ENCODE assay signal across 1 cellular context in genomic region chr1:40862008-40862863, GRCh38.
TF ChIP-seq lines count a peak whose summit lies in the region.

A gene with protein sequence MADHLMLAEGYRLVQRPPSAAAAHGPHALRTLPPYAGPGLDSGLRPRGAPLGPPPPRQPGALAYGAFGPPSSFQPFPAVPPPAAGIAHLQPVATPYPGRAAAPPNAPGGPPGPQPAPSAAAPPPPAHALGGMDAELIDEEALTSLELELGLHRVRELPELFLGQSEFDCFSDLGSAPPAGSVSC (minus strand): TSS chr1:40862363. CDS start chr1:40862127, 236 bp downstream.

TF ChIP-seq in K562, 482 proteins besides CTCF, POLR2A, EP300 and RAD21 (continued from another document and continues in another):
- peak; percentile 92 for TF ChIP-seq TBP (optimal IDR thresholded peaks at IDR 0.05; ENCODE audit: low read depth, low read length)
- peak; percentile 98 for TF ChIP-seq DEAF1 (CRISPR knock-in tag; IDR thresholded peaks at IDR 0.05)
- TF ChIP-seq ARID1B (IDR thresholded peaks at IDR 0.05), result peak; percentile 56; the same call in 1 of the 2 replicates
- no peak for TF ChIP-seq JUN (IDR thresholded peaks at IDR 0.05; ENCODE audit: borderline replicate concordance, low read depth, low read length)
- TF ChIP-seq JUN (CRISPR knock-in tag; IDR thresholded peaks at IDR 0.05; ENCODE audit: borderline replicate concordance), result no peak
- TF ChIP-seq, protein P1, sequence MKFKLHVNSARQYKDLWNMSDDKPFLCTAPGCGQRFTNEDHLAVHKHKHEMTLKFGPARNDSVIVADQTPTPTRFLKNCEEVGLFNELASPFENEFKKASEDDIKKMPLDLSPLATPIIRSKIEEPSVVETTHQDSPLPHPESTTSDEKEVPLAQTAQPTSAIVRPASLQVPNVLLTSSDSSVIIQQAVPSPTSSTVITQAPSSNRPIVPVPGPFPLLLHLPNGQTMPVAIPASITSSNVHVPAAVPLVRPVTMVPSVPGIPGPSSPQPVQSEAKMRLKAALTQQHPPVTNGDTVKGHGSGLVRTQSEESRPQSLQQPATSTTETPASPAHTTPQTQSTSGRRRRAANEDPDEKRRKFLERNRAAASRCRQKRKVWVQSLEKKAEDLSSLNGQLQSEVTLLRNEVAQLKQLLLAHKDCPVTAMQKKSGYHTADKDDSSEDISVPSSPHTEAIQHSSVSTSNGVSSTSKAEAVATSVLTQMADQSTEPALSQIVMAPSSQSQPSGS (CRISPR knock-in tag; IDR thresholded peaks at IDR 0.05), result no peak
- TF ChIP-seq ZFP30 (CRISPR knock-in tag; IDR thresholded peaks at IDR 0.05; ENCODE audit: borderline replicate concordance), result no peak
- TF ChIP-seq EZH2 (IDR thresholded peaks at IDR 0.05; ENCODE audit: borderline replicate concordance, low read depth, low read length), result no peak
- no peak for TF ChIP-seq FOXM1 (IDR thresholded peaks at IDR 0.05; ENCODE audit: low read depth)
- 0 out of 2 replicates have a peak, but pooled peaks have one; percentile 26 for TF ChIP-seq FOXM1 (CRISPR knock-in tag; IDR thresholded peaks at IDR 0.05; ENCODE audit: low read depth)
- no peak for TF ChIP-seq CEBPG (CRISPR knock-in tag; IDR thresholded peaks at IDR 0.05)
- no peak for TF ChIP-seq CEBPG (tag; conservative IDR thresholded peaks at IDR 0.05 in 1 of 2, IDR thresholded peaks at IDR 0.05 in 1 of 2)
- no peak for TF ChIP-seq HCFC1 (IDR thresholded peaks at IDR 0.05; ENCODE audit: low read depth, low read length)
- no peak for TF ChIP-seq NFATC3 (IDR thresholded peaks at IDR 0.05)
- no peak for TF ChIP-seq RBM22 (IDR thresholded peaks at IDR 0.05; ENCODE audit: low read depth, low read length, poor library complexity, severe bottlenecking)
- 0 out of 2 replicates have a peak, but pooled peaks have one; percentile 27 for TF ChIP-seq XRCC5 (IDR thresholded peaks at IDR 0.05; ENCODE audit: low read depth, low read length)
- peak; percentile 30 for TF ChIP-seq POLR2B (IDR thresholded peaks at IDR 0.05; ENCODE audit: low read depth, partially characterized antibody)
- no peak for TF ChIP-seq SRSF3 (IDR thresholded peaks at IDR 0.05; ENCODE audit: insufficient read depth, low read length)
- TF ChIP-seq, protein P2, sequence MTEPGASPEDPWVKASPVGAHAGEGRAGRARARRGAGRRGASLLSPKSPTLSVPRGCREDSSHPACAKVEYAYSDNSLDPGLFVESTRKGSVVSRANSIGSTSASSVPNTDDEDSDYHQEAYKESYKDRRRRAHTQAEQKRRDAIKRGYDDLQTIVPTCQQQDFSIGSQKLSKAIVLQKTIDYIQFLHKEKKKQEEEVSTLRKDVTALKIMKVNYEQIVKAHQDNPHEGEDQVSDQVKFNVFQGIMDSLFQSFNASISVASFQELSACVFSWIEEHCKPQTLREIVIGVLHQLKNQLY (CRISPR knock-in tag; conservative IDR thresholded peaks at IDR 0.05), result no peak
- TF ChIP-seq DIDO1 (tag; IDR thresholded peaks at IDR 0.05; ENCODE audit: low read depth), result no peak
- TF ChIP-seq HMG20A (CRISPR knock-in tag; conservative IDR thresholded peaks at IDR 0.05), result no peak
- TF ChIP-seq, protein P3, sequence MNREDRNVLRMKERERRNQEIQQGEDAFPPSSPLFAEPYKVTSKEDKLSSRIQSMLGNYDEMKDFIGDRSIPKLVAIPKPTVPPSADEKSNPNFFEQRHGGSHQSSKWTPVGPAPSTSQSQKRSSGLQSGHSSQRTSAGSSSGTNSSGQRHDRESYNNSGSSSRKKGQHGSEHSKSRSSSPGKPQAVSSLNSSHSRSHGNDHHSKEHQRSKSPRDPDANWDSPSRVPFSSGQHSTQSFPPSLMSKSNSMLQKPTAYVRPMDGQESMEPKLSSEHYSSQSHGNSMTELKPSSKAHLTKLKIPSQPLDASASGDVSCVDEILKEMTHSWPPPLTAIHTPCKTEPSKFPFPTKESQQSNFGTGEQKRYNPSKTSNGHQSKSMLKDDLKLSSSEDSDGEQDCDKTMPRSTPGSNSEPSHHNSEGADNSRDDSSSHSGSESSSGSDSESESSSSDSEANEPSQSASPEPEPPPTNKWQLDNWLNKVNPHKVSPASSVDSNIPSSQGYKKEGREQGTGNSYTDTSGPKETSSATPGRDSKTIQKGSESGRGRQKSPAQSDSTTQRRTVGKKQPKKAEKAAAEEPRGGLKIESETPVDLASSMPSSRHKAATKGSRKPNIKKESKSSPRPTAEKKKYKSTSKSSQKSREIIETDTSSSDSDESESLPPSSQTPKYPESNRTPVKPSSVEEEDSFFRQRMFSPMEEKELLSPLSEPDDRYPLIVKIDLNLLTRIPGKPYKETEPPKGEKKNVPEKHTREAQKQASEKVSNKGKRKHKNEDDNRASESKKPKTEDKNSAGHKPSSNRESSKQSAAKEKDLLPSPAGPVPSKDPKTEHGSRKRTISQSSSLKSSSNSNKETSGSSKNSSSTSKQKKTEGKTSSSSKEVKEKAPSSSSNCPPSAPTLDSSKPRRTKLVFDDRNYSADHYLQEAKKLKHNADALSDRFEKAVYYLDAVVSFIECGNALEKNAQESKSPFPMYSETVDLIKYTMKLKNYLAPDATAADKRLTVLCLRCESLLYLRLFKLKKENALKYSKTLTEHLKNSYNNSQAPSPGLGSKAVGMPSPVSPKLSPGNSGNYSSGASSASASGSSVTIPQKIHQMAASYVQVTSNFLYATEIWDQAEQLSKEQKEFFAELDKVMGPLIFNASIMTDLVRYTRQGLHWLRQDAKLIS (CRISPR knock-in tag; IDR thresholded peaks at IDR 0.05), result 0 out of 2 replicates have a peak, but pooled peaks have one; percentile 58
- TF ChIP-seq, protein P4, sequence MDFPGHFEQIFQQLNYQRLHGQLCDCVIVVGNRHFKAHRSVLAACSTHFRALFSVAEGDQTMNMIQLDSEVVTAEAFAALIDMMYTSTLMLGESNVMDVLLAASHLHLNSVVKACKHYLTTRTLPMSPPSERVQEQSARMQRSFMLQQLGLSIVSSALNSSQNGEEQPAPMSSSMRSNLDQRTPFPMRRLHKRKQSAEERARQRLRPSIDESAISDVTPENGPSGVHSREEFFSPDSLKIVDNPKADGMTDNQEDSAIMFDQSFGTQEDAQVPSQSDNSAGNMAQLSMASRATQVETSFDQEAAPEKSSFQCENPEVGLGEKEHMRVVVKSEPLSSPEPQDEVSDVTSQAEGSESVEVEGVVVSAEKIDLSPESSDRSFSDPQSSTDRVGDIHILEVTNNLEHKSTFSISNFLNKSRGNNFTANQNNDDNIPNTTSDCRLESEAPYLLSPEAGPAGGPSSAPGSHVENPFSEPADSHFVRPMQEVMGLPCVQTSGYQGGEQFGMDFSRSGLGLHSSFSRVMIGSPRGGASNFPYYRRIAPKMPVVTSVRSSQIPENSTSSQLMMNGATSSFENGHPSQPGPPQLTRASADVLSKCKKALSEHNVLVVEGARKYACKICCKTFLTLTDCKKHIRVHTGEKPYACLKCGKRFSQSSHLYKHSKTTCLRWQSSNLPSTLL (IDR thresholded peaks at IDR 0.05), result no peak
- TF ChIP-seq ZNF699 (CRISPR knock-in tag; IDR thresholded peaks at IDR 0.05; ENCODE audit: insufficient replicate concordance), result no peak
- TF ChIP-seq E2F3 (CRISPR knock-in tag; IDR thresholded peaks at IDR 0.05), result no peak
- TF ChIP-seq, protein P5, sequence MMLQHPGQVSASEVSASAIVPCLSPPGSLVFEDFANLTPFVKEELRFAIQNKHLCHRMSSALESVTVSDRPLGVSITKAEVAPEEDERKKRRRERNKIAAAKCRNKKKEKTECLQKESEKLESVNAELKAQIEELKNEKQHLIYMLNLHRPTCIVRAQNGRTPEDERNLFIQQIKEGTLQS (IDR thresholded peaks at IDR 0.05), result peak; percentile 43; the same call in 1 of the 2 replicates
- TF ChIP-seq, protein P5 (CRISPR knock-in tag; conservative IDR thresholded peaks at IDR 0.05), result no peak
- 0 out of 2 replicates have a peak, but pooled peaks have one; percentile 11 for TF ChIP-seq ZBTB40 (IDR thresholded peaks at IDR 0.05)
- TF ChIP-seq ZBTB40 (CRISPR knock-in tag; IDR thresholded peaks at IDR 0.05), result no peak
- TF ChIP-seq SMARCC2 (IDR thresholded peaks at IDR 0.05; ENCODE audit: low read depth), result no peak
- TF ChIP-seq ZFP1 (CRISPR knock-in tag; IDR thresholded peaks at IDR 0.05), result no peak
- no peak for TF ChIP-seq CBFB (CRISPR knock-in tag; IDR thresholded peaks at IDR 0.05)
- TF ChIP-seq BHLHE40 (IDR thresholded peaks at IDR 0.05; ENCODE audit: low read length), result no peak
- no peak for TF ChIP-seq ETS2 (tag; IDR thresholded peaks at IDR 0.05; ENCODE audit: borderline replicate concordance, poor library complexity, severe bottlenecking)
- no peak for TF ChIP-seq MCM5 (IDR thresholded peaks at IDR 0.05; ENCODE audit: low read depth)
- TF ChIP-seq ZNF217 (CRISPR knock-in tag; IDR thresholded peaks at IDR 0.05), result no peak
- TF ChIP-seq HDAC6 (IDR thresholded peaks at IDR 0.05; ENCODE audit: low read depth, low read length), result no peak
- TF ChIP-seq ZNF695 (CRISPR knock-in tag; IDR thresholded peaks at IDR 0.05), result no peak
- TF ChIP-seq PTTG1 (tag; IDR thresholded peaks at IDR 0.05; ENCODE audit: low read depth), result no peak
- no peak for TF ChIP-seq GTF2F1 (IDR thresholded peaks at IDR 0.05; ENCODE audit: low read depth, low read length)
- TF ChIP-seq CXXC5 (CRISPR knock-in tag; IDR thresholded peaks at IDR 0.05), result peak; percentile 81
- no peak for TF ChIP-seq FOXA3 (CRISPR knock-in tag; conservative IDR thresholded peaks at IDR 0.05 in 1 of 2, IDR thresholded peaks at IDR 0.05 in 1 of 2)
- no peak for TF ChIP-seq ZNF224 (CRISPR knock-in tag; IDR thresholded peaks at IDR 0.05)
- 0 out of 2 replicates have a peak, but pooled peaks have one; percentile 78 for TF ChIP-seq FOXK1 (CRISPR knock-in tag; IDR thresholded peaks at IDR 0.05; ENCODE audit: borderline replicate concordance)
